Comparison of ENCODE assay signal across 19 cellular contexts in the genomic region with DNA sequence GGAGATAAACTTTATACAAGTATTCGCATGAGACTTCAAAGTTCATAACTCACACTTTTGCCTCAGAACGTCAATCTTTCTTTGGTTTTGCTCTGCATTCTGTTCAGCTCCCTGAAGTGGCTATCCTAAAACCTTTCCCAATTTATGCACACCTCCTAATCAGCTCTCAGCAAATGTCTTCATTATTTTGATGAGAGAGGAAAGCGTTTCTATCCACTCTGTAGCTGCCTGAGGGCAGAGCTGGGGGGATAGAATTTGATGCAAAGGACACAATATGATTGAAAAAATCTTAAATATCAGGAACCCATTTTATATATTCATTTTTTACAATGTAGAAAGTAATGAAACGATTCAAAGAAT.
DNase-seq lines count a peak whose midpoint lies in the region; ATAC-seq and TF ChIP-seq lines count a peak whose summit lies in the region.
"Had no signal": no experiment of that assay in that cellular context is flagged by ENCODE, and none has a peak within 500 bp of the region (broad histone marks: within the 10 kb centered on the region; RNA-seq: fewer than 3 reads in every experiment).

No MANE protein-coding gene starts in this region.

- no peak for DNase-seq in right atrium auricular region (ENCODE audit: low spot score)
- DNase-seq in Right ventricle myocardium superior: no peak
- no peak for DNase-seq in RWPE2 (ENCODE audit: low spot score)
- DNase-seq in fibroblast of lung (ENCODE audit: low read depth in 2 of 2): no peak
- DNase-seq in C1 segment of cervical spinal cord (lab: John Stamatoyannopoulos, UW): no peak
- DNase-seq: activated gamma-delta T cell; activated naive CD8-positive, alpha-beta T cell treated with anti-CD3 and anti-CD28 coated beads, Interleukin-2, amount 10 ng/mL, durations not matched to agents 7 days and 5 days; DND-41; dorsolateral prefrontal cortex; natural killer cell; NCI-H1092 treated with DMSO at 0.1 percent for 48 hours; NCI-H1930; ovary; stimulated activated CD4-positive, alpha-beta T cell treated with anti-CD3 and anti-CD28 coated beads, Interleukin-4, amount 100 ng/mL, for 24 hours had no signal

- H3K36me3 ChIP-seq in right atrium auricular region (no peaks in the 10 kb centered on the region), RWPE2 (ENCODE audit: low read depth) (no peaks in the 10 kb centered on the region), fibroblast of lung (ENCODE audit: control insufficient read depth, insufficient read depth, low read length) (no peaks in the 10 kb centered on the region), skeletal muscle satellite cell (ENCODE audit: insufficient read depth, low read length) (no peaks in the 10 kb centered on the region)
- H3K36me3 ChIP-seq: BLaER1 treated with 17β-estradiol and CSF1 and Interleukin-3, amounts not matched to agents 10 nM and 100 nM; ovary had no signal

- H3K9me3 ChIP-seq in right atrium auricular region (no peaks in the 10 kb centered on the region), RWPE2 (ENCODE audit: severe bottlenecking) (no peaks in the 10 kb centered on the region), fibroblast of lung (ENCODE audit: control insufficient read depth, insufficient read depth, low read depth, low read length) (no peaks in the 10 kb centered on the region), skeletal muscle satellite cell (replicated peaks; ENCODE audit: low read length) (no peaks in the 10 kb centered on the region)
- H3K9me3 ChIP-seq: BLaER1 treated with 17β-estradiol and CSF1 and Interleukin-3, amounts not matched to agents 10 nM and 100 nM; ovary had no signal

- TF ChIP-seq CTCF in right atrium auricular region (IDR thresholded peaks at IDR 0.05) (no peak), RWPE2 (IDR thresholded peaks at IDR 0.05; ENCODE audit: poor library complexity, severe bottlenecking) (no peak), fibroblast of lung (conservative IDR thresholded peaks at IDR 0.05 in 1 of 2, IDR thresholded peaks at IDR 0.05 in 1 of 2; ENCODE audit: low read depth in 1 of 2, low read length in 2 of 2) (no peak)

- H3K4me3 ChIP-seq in right atrium auricular region (no peak overlapping the region), RWPE2 (ENCODE audit: severe bottlenecking) (no peak overlapping the region), fibroblast of lung (replicated peaks in 1 of 4; ENCODE audit: control extremely low read depth in 1 of 4, insufficient read depth in 1 of 4, low read depth in 3 of 4, low read length in 4 of 4) (no peak overlapping the region), skeletal muscle satellite cell (ENCODE audit: low read length) (peak overlapping the region; percentile 42)
- H3K4me3 ChIP-seq: BLaER1 treated with 17β-estradiol and CSF1 and Interleukin-3, amounts not matched to agents 10 nM and 100 nM; dorsolateral prefrontal cortex; ovary had no signal

- ATAC-seq in Right ventricle myocardium superior (ENCODE audit: poor library complexity) (no peak), RWPE2 (ENCODE audit: low read depth) (peak; percentile 19; the same call in 1 of the 3 replicates), GM18519 (IDR thresholded peaks at IDR 0.05; ENCODE audit: low FRiP score, unreplicated experiment) (no peak), GM21619 (IDR thresholded peaks at IDR 0.05; ENCODE audit: unreplicated experiment) (no peak)
- ATAC-seq: natural killer cell; stimulated activated effector memory CD8-positive, alpha-beta T cell treated with anti-CD3 and anti-CD28 coated beads, Interleukin-12 subunit alpha, Interleukin-12 subunit beta, amount 100 ng/mL, for 72 hours had no signal

- H3K27ac ChIP-seq in right atrium auricular region: peak overlapping the region; percentile 57 to 66
- H3K27ac ChIP-seq in RWPE2 (ENCODE audit: poor library complexity, severe bottlenecking): peak overlapping the region; percentile 47
- H3K27ac ChIP-seq in fibroblast of lung (ENCODE audit: insufficient read depth, low read length): no peak overlapping the region
- H3K27ac ChIP-seq: BLaER1 treated with 17β-estradiol and CSF1 and Interleukin-3, amounts not matched to agents 10 nM and 100 nM; dorsolateral prefrontal cortex; ovary had no signal

- intact Hi-C loops in Right ventricle myocardium superior (cut with DNase I): no loop called here

- H2AFZ ChIP-seq in fibroblast of lung (ENCODE audit: low read length): no peak overlapping the region

- H4K20me1 ChIP-seq in fibroblast of lung (ENCODE audit: control insufficient read depth, extremely low read depth, insufficient read depth, low read length): no peaks in the 10 kb centered on the region
- H4K20me1 ChIP-seq: BLaER1 treated with 17β-estradiol and CSF1 and Interleukin-3, amounts not matched to agents 10 nM and 100 nM had no signal

- no peaks in the 10 kb centered on the region for H3K79me2 ChIP-seq in fibroblast of lung (ENCODE audit: control insufficient read depth, insufficient read depth, low read length)

- H3K4me1 ChIP-seq in right atrium auricular region: peaks cover 0 to 10% of the 10 kb centered on the region in 2 donors
- peaks cover 17% of the 10 kb centered on the region for H3K4me1 ChIP-seq in RWPE2 (ENCODE audit: insufficient read depth, poor library complexity, severe bottlenecking)
- peaks cover 2% of the 10 kb centered on the region for H3K4me1 ChIP-seq in fibroblast of lung (ENCODE audit: control insufficient read depth, extremely low read depth, insufficient read depth, low read length)
- peaks cover 17% of the 10 kb centered on the region for H3K4me1 ChIP-seq in skeletal muscle satellite cell (ENCODE audit: control insufficient read depth, insufficient read depth, low read length)
- H3K4me1 ChIP-seq: BLaER1 treated with 17β-estradiol and CSF1 and Interleukin-3, amounts not matched to agents 10 nM and 100 nM had no signal

- H3K9ac ChIP-seq in fibroblast of lung (ENCODE audit: insufficient read depth, low read length): no peak overlapping the region
- H3K9ac ChIP-seq in skeletal muscle satellite cell (ENCODE audit: low read depth, low read length): peak overlapping the region; percentile 52
- H3K9ac ChIP-seq: BLaER1 treated with 17β-estradiol and CSF1 and Interleukin-3, amounts not matched to agents 10 nM and 100 nM had no signal

- H3K27me3 ChIP-seq in right atrium auricular region (no peaks in the 10 kb centered on the region), RWPE2 (ENCODE audit: insufficient read depth, poor library complexity, severe bottlenecking) (no peaks in the 10 kb centered on the region), fibroblast of lung (ENCODE audit: control insufficient read depth, insufficient read depth, low read length) (no peaks in the 10 kb centered on the region), skeletal muscle satellite cell (ENCODE audit: control insufficient read depth, insufficient read depth, low read length) (no peaks in the 10 kb centered on the region)
- H3K27me3 ChIP-seq: BLaER1 treated with 17β-estradiol and CSF1 and Interleukin-3, amounts not matched to agents 10 nM and 100 nM; dorsolateral prefrontal cortex; ovary had no signal

- H3K4me2 ChIP-seq in fibroblast of lung (ENCODE audit: extremely low read depth, insufficient read depth, low read length) (peak overlapping the region; percentile 48), skeletal muscle satellite cell (ENCODE audit: low read length) (peak overlapping the region; percentile 69)
- H3K4me2 ChIP-seq: BLaER1 treated with 17β-estradiol and CSF1 and Interleukin-3, amounts not matched to agents 10 nM and 100 nM had no signal
